In genomic region chr14:105240811-105241576, GRCh38 we compare ENCODE assay signal across 19 cellular contexts. TPM values are rescaled to one million over a fixed set of nuclear protein-coding genes. Genes with fewer than 3 reads are reported as not detected.
DNase-seq lines count a peak whose midpoint lies in the region; ATAC-seq and TF ChIP-seq lines count a peak whose summit lies in the region.
"Had no signal": no experiment of that assay in that cellular context is flagged by ENCODE, and none has a peak within 500 bp of the region (broad histone marks: within the 10 kb centered on the region; RNA-seq: fewer than 3 reads in every experiment).

No MANE protein-coding gene starts in this region.

- no peak overlapping the region for H3K9ac ChIP-seq in mesenchymal stem cell (ENCODE audit: low read length)

- H2AFZ ChIP-seq in mesenchymal stem cell (ENCODE audit: low read depth, low read length) = no peak overlapping the region

- H4K91ac ChIP-seq in mesenchymal stem cell (ENCODE audit: low read length) = peak overlapping the region; percentile 7

- H3K14ac ChIP-seq in mesenchymal stem cell (ENCODE audit: low read length in 2 of 2) = no peak overlapping the region

- H3K4me3 ChIP-seq in right cardiac atrium (ENCODE audit: low read length) = no peak overlapping the region
- H3K4me3 ChIP-seq in RWPE2 (ENCODE audit: severe bottlenecking) = no peak overlapping the region
- no peak overlapping the region for H3K4me3 ChIP-seq in mesenchymal stem cell (ENCODE audit: insufficient read depth in 1 of 2, low read depth in 1 of 2, low read length in 2 of 2)
- H3K4me3 ChIP-seq in upper lobe of right lung = no peak overlapping the region
- H3K4me3 ChIP-seq: GM12878 had no signal

- H3K4me1 ChIP-seq in right cardiac atrium (ENCODE audit: control insufficient read depth, insufficient read depth, low read length) (no peaks in the 10 kb centered on the region), RWPE2 (ENCODE audit: insufficient read depth, poor library complexity, severe bottlenecking) (no peaks in the 10 kb centered on the region), mesenchymal stem cell (ENCODE audit: control insufficient read depth, insufficient read depth, low read depth, low read length) (no peaks in the 10 kb centered on the region), upper lobe of right lung (no peaks in the 10 kb centered on the region)
- H3K4me1 ChIP-seq: BE2C had no signal

- no peak overlapping the region for H2BK15ac ChIP-seq in mesenchymal stem cell (ENCODE audit: low read depth, poor library complexity, severe bottlenecking)

- WGBS in right cardiac atrium = 96% methylated on average over 27 of the region's 31 CpGs
- 98% methylated on average over 27 of the region's 31 CpGs for WGBS in mesenchymal stem cell

- H3K23ac ChIP-seq in mesenchymal stem cell (ENCODE audit: low read length in 2 of 2) = no peak overlapping the region

- H3K36me3 ChIP-seq in RWPE2 (ENCODE audit: low read depth) (peaks cover 27% of the 10 kb centered on the region), mesenchymal stem cell (ENCODE audit: control insufficient read depth in 1 of 2, insufficient read depth in 2 of 2, low read depth in 1 of 2, low read length in 2 of 2) (peaks cover 6 to 14% of the 10 kb centered on the region in 2 experiments), upper lobe of right lung (peaks cover 4% of the 10 kb centered on the region)

- peak overlapping the region; percentile 23 for H4K8ac ChIP-seq in mesenchymal stem cell (ENCODE audit: low read length)

- no peak overlapping the region for H2BK12ac ChIP-seq in mesenchymal stem cell (ENCODE audit: low read length in 2 of 2)

- ATAC-seq in right cardiac atrium (peak; percentile 16 to 36), left cardiac atrium (no peak), RWPE2 (ENCODE audit: low read depth) (no peak), upper lobe of right lung (peak; percentile 22), GM19463 (IDR thresholded peaks at IDR 0.05; ENCODE audit: unreplicated experiment) (no peak)
- ATAC-seq: GM12878 had no signal

- H2AK5ac ChIP-seq in mesenchymal stem cell (ENCODE audit: low read length, severe bottlenecking) = no peak overlapping the region

- no peak overlapping the region for H2BK120ac ChIP-seq in mesenchymal stem cell (ENCODE audit: low read depth, low read length)

- TF ChIP-seq CTCF in RWPE2 (IDR thresholded peaks at IDR 0.05; ENCODE audit: poor library complexity, severe bottlenecking) (no peak), upper lobe of right lung (IDR thresholded peaks at IDR 0.05) (no peak)

- peak in 1 of 3 donors; percentile 44 for DNase-seq in right cardiac atrium
- DNase-seq in left cardiac atrium = no peak
- peak; percentile 73 for DNase-seq in RWPE2 (ENCODE audit: low spot score)
- no peak for DNase-seq in mesenchymal stem cell
- peak; percentile 58 for DNase-seq in upper lobe of right lung
- DNase-seq in substantia nigra (lab: John Stamatoyannopoulos, UW) = no peak
- DNase-seq: ACHN; BE2C; C1 segment of cervical spinal cord; CD4-positive, CD25-positive, alpha-beta regulatory T cell; CD8-positive, alpha-beta memory T cell; COR-L47; DMS 273 treated with DMSO at 0.1 percent for 48 hours; DMS53; DND-41; EL; HCEC 1CT had no signal

- H3K27me3 ChIP-seq in right cardiac atrium (ENCODE audit: control insufficient read depth, insufficient read depth) (no peaks in the 10 kb centered on the region), RWPE2 (ENCODE audit: insufficient read depth, poor library complexity, severe bottlenecking) (no peaks in the 10 kb centered on the region), mesenchymal stem cell (ENCODE audit: control insufficient read depth in 1 of 2, insufficient read depth in 1 of 2, low read length in 2 of 2) (no peaks in the 10 kb centered on the region), upper lobe of right lung (no peaks in the 10 kb centered on the region)
- H3K27me3 ChIP-seq: BE2C had no signal

- no peak overlapping the region for H2BK5ac ChIP-seq in mesenchymal stem cell (ENCODE audit: low read depth, low read length, poor library complexity, severe bottlenecking)

- intact Hi-C loops in right cardiac atrium (cut with DNase I) = no loop called here
- intact Hi-C loops in left cardiac atrium (cut with DNase I) = no loop called here
- intact Hi-C loops in upper lobe of right lung (cut with DNase I) = no loop called here

- H3K9me3 ChIP-seq in right cardiac atrium (ENCODE audit: control insufficient read depth, low read length) = no peaks in the 10 kb centered on the region
- no peaks in the 10 kb centered on the region for H3K9me3 ChIP-seq in RWPE2 (ENCODE audit: severe bottlenecking)
- no peaks in the 10 kb centered on the region for H3K9me3 ChIP-seq in mesenchymal stem cell (ENCODE audit: control insufficient read depth, low read length)
- H3K9me3 ChIP-seq in upper lobe of right lung = no peaks in the 10 kb centered on the region
- H3K9me3 ChIP-seq: BE2C had no signal

- H3K18ac ChIP-seq in mesenchymal stem cell (ENCODE audit: low read depth in 1 of 2, low read length in 2 of 2) = no peak overlapping the region

- H3K4me2 ChIP-seq in mesenchymal stem cell (ENCODE audit: low read length, poor library complexity, severe bottlenecking) = no peak overlapping the region

- H3K79me1 ChIP-seq in mesenchymal stem cell (replicated peaks; ENCODE audit: low read length, poor library complexity, severe bottlenecking) = peaks cover 21% of the 10 kb centered on the region

- H3K27ac ChIP-seq in right cardiac atrium (ENCODE audit: low read length) (no peak overlapping the region), RWPE2 (ENCODE audit: poor library complexity, severe bottlenecking) (no peak overlapping the region), mesenchymal stem cell (ENCODE audit: low read length, poor library complexity, severe bottlenecking) (no peak overlapping the region), upper lobe of right lung (no peak overlapping the region), substantia nigra (ENCODE audit: low read depth, low read length, poor library complexity, severe bottlenecking) (no peak overlapping the region)

- H3K4ac ChIP-seq in mesenchymal stem cell (ENCODE audit: low read depth in 1 of 2, low read length in 2 of 2) = no peak overlapping the region

RNA-seq across cellular contexts. Expression of gene BTBD6, which starts 7.3 kb away (rescaled TPM):
- total RNA-seq in right cardiac atrium (10 to 100 TPM; 28.1 to 40.5 (median 35.8) TPM), left cardiac atrium (10 to 100 TPM; 37.7 to 42.7 TPM), upper lobe of right lung (51.3 TPM)
- 42.2 TPM for polyA plus RNA-seq in right cardiac atrium
- 21.9 TPM for polyA plus RNA-seq in mesenchymal stem cell (2013, experiment 1 of 2)
- polyA plus RNA-seq in mesenchymal stem cell (2013, experiment 2 of 2) = 23.4 TPM

RNA-seq across cellular contexts. Expression of gene BRF1, which starts 59.8 kb away (rescaled TPM):
- total RNA-seq in right cardiac atrium = 10 to 100 TPM; 18.1 to 21.1 (median 18.4) TPM
- 17.9 TPM for polyA plus RNA-seq in right cardiac atrium
- 10 to 100 TPM; 18.8 to 20.0 TPM for total RNA-seq in left cardiac atrium
- polyA plus RNA-seq in mesenchymal stem cell (2013, experiment 1 of 2) = 11.5 TPM
- 11.0 TPM for polyA plus RNA-seq in mesenchymal stem cell (2013, experiment 2 of 2)
- total RNA-seq in upper lobe of right lung = 31.2 TPM

RNA-seq across cellular contexts. Expression of gene NUDT14, which starts 59.9 kb away (rescaled TPM):
- total RNA-seq in right cardiac atrium = 10 to 100 TPM; 23.9 to 35.5 (median 32.0) TPM
- polyA plus RNA-seq in right cardiac atrium = 31.4 TPM
- total RNA-seq in left cardiac atrium = 10 to 100 TPM; 25.9 to 29.1 TPM
- polyA plus RNA-seq in mesenchymal stem cell (2013, experiment 1 of 2) = 18.8 TPM
- 21.0 TPM for polyA plus RNA-seq in mesenchymal stem cell (2013, experiment 2 of 2)
- 59.1 TPM for total RNA-seq in upper lobe of right lung

Comparison
In these comparisons a context has a peak if more than half of its experiments do, and no peak if none do; other contexts are left out.
1. ATAC-seq: peak in right cardiac atrium (2 of 2) and upper lobe of right lung (single experiment); none in left cardiac atrium (0 of 2), RWPE2 (single experiment) and GM19463 (single experiment).
2. DNase-seq: peak in RWPE2 (single experiment) and upper lobe of right lung (single experiment); none in left cardiac atrium (single experiment), mesenchymal stem cell (single experiment) and substantia nigra (0 of 49).